11 cellular contexts compared by ENCODE assay signal in the genomic region with DNA sequence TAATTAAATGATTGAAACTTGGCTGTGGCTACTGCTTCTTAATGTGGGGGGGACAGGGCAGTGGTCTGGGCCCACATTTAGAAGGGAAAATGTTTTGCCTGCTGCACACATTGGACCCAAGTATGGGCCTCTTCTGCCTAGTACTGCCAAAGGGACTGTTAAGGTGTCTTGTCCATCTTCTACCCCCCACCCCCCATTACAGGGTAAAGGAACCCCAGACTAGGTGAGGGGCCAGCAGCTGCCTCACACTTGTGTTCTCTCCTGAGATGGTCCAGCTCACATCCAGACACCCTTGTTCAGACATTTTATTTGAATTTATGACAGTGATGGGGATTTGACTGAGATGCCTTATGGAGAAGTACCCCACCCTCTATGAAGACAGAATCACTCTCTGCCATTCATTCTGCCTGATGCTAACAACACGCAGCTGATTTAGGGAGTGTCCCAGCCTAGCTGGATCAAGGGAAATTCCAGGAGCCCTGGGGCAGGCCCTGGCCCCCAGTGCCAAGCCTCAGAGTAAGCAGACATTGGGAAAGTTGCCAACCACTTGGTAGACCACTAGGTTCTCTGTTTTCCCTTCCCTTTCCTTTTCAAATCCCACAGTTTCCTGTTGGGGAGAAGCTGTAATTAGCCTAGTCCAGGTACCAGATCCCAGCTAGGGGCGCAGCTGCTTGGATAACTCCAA. TPM values are rescaled to one million over a fixed set of nuclear protein-coding genes. Genes with fewer than 3 reads are reported as not detected.
DNase-seq lines count a peak whose midpoint lies in the region; ATAC-seq and TF ChIP-seq lines count a peak whose summit lies in the region.
"Had no signal": no experiment of that assay in that cellular context is flagged by ENCODE, and none has a peak within 500 bp of the region (broad histone marks: within the 10 kb centered on the region; RNA-seq: fewer than 3 reads in every experiment).

No MANE protein-coding gene starts in this region.

- peaks cover 0 to 5% of the 10 kb centered on the region in 2 donors for H3K4me1 ChIP-seq in gastrocnemius medialis

- no peaks in the 10 kb centered on the region for H3K9me3 Mint-ChIP-seq in activated T-cell treated with anti-CD3 and anti-CD28 coated beads, Interleukin-2, amount 50 U/mL, for 24 hours
- H3K9me3 Mint-ChIP-seq in stimulated activated naive CD8-positive, alpha-beta T cell treated with anti-CD3 and anti-CD28 coated beads, Interleukin-15, amount 100 ng/mL, for 72 hours, result no peaks in the 10 kb centered on the region
- H3K9me3 Mint-ChIP-seq: activated naive CD8-positive, alpha-beta T cell treated with anti-CD3 and anti-CD28 coated beads, Interleukin-2, amount 10 ng/mL, durations not matched to agents 7 days and 5 days had no signal

- ATAC-seq in SK-N-SH treated with all-trans-retinoic acid at 6 μM for 48 hours, result peak; percentile 51
- ATAC-seq in stimulated activated naive CD8-positive, alpha-beta T cell treated with anti-CD3 and anti-CD28 coated beads, Interleukin-15, amount 100 ng/mL, for 72 hours, result peak; percentile 13
- no peak for ATAC-seq in HG03378 (IDR thresholded peaks at IDR 0.05; ENCODE audit: unreplicated experiment)
- no peak for ATAC-seq in gastrocnemius medialis
- no peak for ATAC-seq in HG03457 (IDR thresholded peaks at IDR 0.05; ENCODE audit: unreplicated experiment)

- H3K4me1 Mint-ChIP-seq in activated T-cell treated with anti-CD3 and anti-CD28 coated beads, Interleukin-2, amount 50 U/mL, for 24 hours (ENCODE audit: low read depth), result peaks cover 8% of the 10 kb centered on the region
- peaks cover 43% of the 10 kb centered on the region for H3K4me1 Mint-ChIP-seq in stimulated activated naive CD8-positive, alpha-beta T cell treated with anti-CD3 and anti-CD28 coated beads, Interleukin-15, amount 100 ng/mL, for 72 hours

- H3K9me3 ChIP-seq in gastrocnemius medialis, result no peaks in the 10 kb centered on the region
- H3K9me3 ChIP-seq: BLaER1 had no signal

- H3K27me3 Mint-ChIP-seq in activated T-cell treated with anti-CD3 and anti-CD28 coated beads, Interleukin-2, amount 50 U/mL, for 24 hours, result no peaks in the 10 kb centered on the region
- no peaks in the 10 kb centered on the region for H3K27me3 Mint-ChIP-seq in stimulated activated naive CD8-positive, alpha-beta T cell treated with anti-CD3 and anti-CD28 coated beads, Interleukin-15, amount 100 ng/mL, for 72 hours
- H3K27me3 Mint-ChIP-seq: activated naive CD8-positive, alpha-beta T cell treated with anti-CD3 and anti-CD28 coated beads, Interleukin-2, amount 10 ng/mL, durations not matched to agents 7 days and 5 days had no signal

- no peak for TF ChIP-seq POLR2A in gastrocnemius medialis (IDR thresholded peaks at IDR 0.05)

- intact Hi-C loops in gastrocnemius medialis (cut with DNase I; ENCODE audit: low total_unique reads), result no loop called here

- no peak for DNase-seq in activated T-cell treated with anti-CD3 and anti-CD28 coated beads, Interleukin-2, amount 50 U/mL, for 24 hours
- no peak for DNase-seq in activated T-cell treated with anti-CD3 and anti-CD28 coated beads, Interleukin-2, amount 50 U/mL, for 48 hours
- peak; percentile 56 for DNase-seq in fibroblast of pulmonary artery (ENCODE audit: low read depth)
- no peak for DNase-seq in stimulated activated naive CD8-positive, alpha-beta T cell treated with anti-CD3 and anti-CD28 coated beads, Interleukin-15, amount 100 ng/mL, for 72 hours
- no peak for DNase-seq in gastrocnemius medialis
- DNase-seq: activated naive CD8-positive, alpha-beta T cell treated with anti-CD3 and anti-CD28 coated beads, Interleukin-2, amount 10 ng/mL, durations not matched to agents 7 days and 5 days; MV-4-11 had no signal

- H3K36me3 Mint-ChIP-seq in activated T-cell treated with anti-CD3 and anti-CD28 coated beads, Interleukin-2, amount 50 U/mL, for 24 hours (ENCODE audit: low read depth), result peaks cover 70% of the 10 kb centered on the region

- H3K4me3 ChIP-seq in fibroblast of pulmonary artery (replicated peaks; ENCODE audit: low read depth, low read length) (no peak overlapping the region), gastrocnemius medialis (no peak overlapping the region)
- H3K4me3 ChIP-seq: BLaER1 had no signal

- peak overlapping the region; percentile 78 for H3K27ac Mint-ChIP-seq in activated T-cell treated with anti-CD3 and anti-CD28 coated beads, Interleukin-2, amount 50 U/mL, for 24 hours
- H3K27ac Mint-ChIP-seq in stimulated activated naive CD8-positive, alpha-beta T cell treated with anti-CD3 and anti-CD28 coated beads, Interleukin-15, amount 100 ng/mL, for 72 hours, result no peak overlapping the region

- in situ Hi-C loops in gastrocnemius medialis (cut with MboI; ENCODE audit: low sequenced_read_pairs in 4 of 4), result loop anchor here (5.0 to 10.0 kb wide), 4 partner anchors 60 to 250 kb away; no protein-coding TSS in a partner anchor

- TF ChIP-seq CTCF in fibroblast of pulmonary artery (IDR thresholded peaks at IDR 0.05; ENCODE audit: low read length, missing control alignments) (no peak), gastrocnemius medialis (IDR thresholded peaks at IDR 0.05 in 4 of 5, conservative IDR thresholded peaks at IDR 0.05 in 1 of 5) (no peak)

- H3K4me3 Mint-ChIP-seq in activated T-cell treated with anti-CD3 and anti-CD28 coated beads, Interleukin-2, amount 50 U/mL, for 24 hours, result no peak overlapping the region
- no peak overlapping the region for H3K4me3 Mint-ChIP-seq in stimulated activated naive CD8-positive, alpha-beta T cell treated with anti-CD3 and anti-CD28 coated beads, Interleukin-15, amount 100 ng/mL, for 72 hours
- H3K4me3 Mint-ChIP-seq: activated naive CD8-positive, alpha-beta T cell treated with anti-CD3 and anti-CD28 coated beads, Interleukin-2, amount 10 ng/mL, durations not matched to agents 7 days and 5 days had no signal

- H3K36me3 ChIP-seq in gastrocnemius medialis, result peaks cover 0 to 67% of the 10 kb centered on the region in 2 donors

- H3K27me3 ChIP-seq in gastrocnemius medialis, result no peaks in the 10 kb centered on the region
- H3K27me3 ChIP-seq: BLaER1 had no signal

- no peak overlapping the region for H3K27ac ChIP-seq in gastrocnemius medialis
- H3K27ac ChIP-seq: BLaER1 had no signal

TF ChIP-seq in SK-N-SH treated with all-trans-retinoic acid at 6 μM for 48 hours, 23 proteins besides CTCF, POLR2A, EP300 and RAD21:
- TF ChIP-seq TCF4 (CRISPR knock-in tag; IDR thresholded peaks at IDR 0.05; ENCODE audit: borderline replicate concordance), result peak; percentile 60; the same call in 1 of the 2 replicates
- TF ChIP-seq, protein P1, sequence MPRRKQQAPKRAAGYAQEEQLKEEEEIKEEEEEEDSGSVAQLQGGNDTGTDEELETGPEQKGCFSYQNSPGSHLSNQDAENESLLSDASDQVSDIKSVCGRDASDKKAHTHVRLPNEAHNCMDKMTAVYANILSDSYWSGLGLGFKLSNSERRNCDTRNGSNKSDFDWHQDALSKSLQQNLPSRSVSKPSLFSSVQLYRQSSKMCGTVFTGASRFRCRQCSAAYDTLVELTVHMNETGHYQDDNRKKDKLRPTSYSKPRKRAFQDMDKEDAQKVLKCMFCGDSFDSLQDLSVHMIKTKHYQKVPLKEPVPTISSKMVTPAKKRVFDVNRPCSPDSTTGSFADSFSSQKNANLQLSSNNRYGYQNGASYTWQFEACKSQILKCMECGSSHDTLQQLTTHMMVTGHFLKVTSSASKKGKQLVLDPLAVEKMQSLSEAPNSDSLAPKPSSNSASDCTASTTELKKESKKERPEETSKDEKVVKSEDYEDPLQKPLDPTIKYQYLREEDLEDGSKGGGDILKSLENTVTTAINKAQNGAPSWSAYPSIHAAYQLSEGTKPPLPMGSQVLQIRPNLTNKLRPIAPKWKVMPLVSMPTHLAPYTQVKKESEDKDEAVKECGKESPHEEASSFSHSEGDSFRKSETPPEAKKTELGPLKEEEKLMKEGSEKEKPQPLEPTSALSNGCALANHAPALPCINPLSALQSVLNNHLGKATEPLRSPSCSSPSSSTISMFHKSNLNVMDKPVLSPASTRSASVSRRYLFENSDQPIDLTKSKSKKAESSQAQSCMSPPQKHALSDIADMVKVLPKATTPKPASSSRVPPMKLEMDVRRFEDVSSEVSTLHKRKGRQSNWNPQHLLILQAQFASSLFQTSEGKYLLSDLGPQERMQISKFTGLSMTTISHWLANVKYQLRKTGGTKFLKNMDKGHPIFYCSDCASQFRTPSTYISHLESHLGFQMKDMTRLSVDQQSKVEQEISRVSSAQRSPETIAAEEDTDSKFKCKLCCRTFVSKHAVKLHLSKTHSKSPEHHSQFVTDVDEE (CRISPR knock-in tag; IDR thresholded peaks at IDR 0.05), result 0 out of 2 replicates have a peak, but pooled peaks have one; percentile 17
- no peak for TF ChIP-seq ZNF70 (CRISPR knock-in tag; IDR thresholded peaks at IDR 0.05)
TF ChIP-seq in SK-N-SH treated with all-trans-retinoic acid at 6 μM for 48 hours: peak in this region for 2.

RNA-seq across cellular contexts. Expression of a gene that starts 42.1 kb away (rescaled TPM):
- 10 to 100 TPM; 37.8 to 59.4 (median 55.9) TPM for total RNA-seq in gastrocnemius medialis

RNA-seq across cellular contexts. Expression of a gene that starts 42.4 kb away (rescaled TPM):
- total RNA-seq in gastrocnemius medialis, result 10 to 100 TPM in 2 of 4 donors, 1 to 10 TPM in 2; 4.9 to 11.5 (median 9.9) TPM

Comparison
In these comparisons a context has a peak if more than half of its experiments do, and no peak if none do; other contexts are left out.
1. ATAC-seq: peak in SK-N-SH treated with all-trans-retinoic acid at 6 μM for 48 hours (single experiment) and stimulated activated naive CD8-positive, alpha-beta T cell treated with anti-CD3 and anti-CD28 coated beads, Interleukin-15, amount 100 ng/mL, for 72 hours (single experiment); none in HG03378 (single experiment), gastrocnemius medialis (0 of 2) and HG03457 (single experiment).